In genomic region chrX:64191281-64192010, GRCh38 we compare ENCODE assay signal across 28 cellular contexts. TPM values are rescaled to one million over a fixed set of nuclear protein-coding genes. Genes with fewer than 3 reads are reported as not detected.
"Had no signal": no experiment of that assay in that cellular context is flagged by ENCODE, and none has a peak within 500 bp of the region (broad histone marks: within the 10 kb centered on the region; RNA-seq: fewer than 3 reads in every experiment).

No MANE protein-coding gene starts in this region.

- H3K36me3 ChIP-seq: neural progenitor cell, prostate gland, transverse colon had no signal

- ATAC-seq: effector memory CD8-positive, alpha-beta T cell; left cardiac atrium; lower lobe of right lung; natural killer cell treated with Interleukin-12 subunit alpha and Interleukin-12 subunit beta and Interleukin-15 and Interleukin-18, amount 100 ng/mL, for 72 hours; sciatic nerve; stimulated activated memory B cell treated with anti-CD40 and anti-IgM and Interleukin-4, amounts not matched to agents 10 μg/mL and 1 μg/mL and 100 μg/mL, for 72 hours; stimulated activated naive CD8-positive, alpha-beta T cell treated with anti-CD3 and anti-CD28 coated beads, Interleukin-15, amount 100 ng/mL, for 72 hours had no signal

- H3K4me2 ChIP-seq: neural progenitor cell had no signal

- H3K27me3 ChIP-seq: esophagus squamous epithelium, neural progenitor cell, spleen, transverse colon had no signal

- H2AFZ ChIP-seq: neural progenitor cell, parathyroid adenoma had no signal

- H3K4me3 Mint-ChIP-seq: dendritic cell treated with granulocyte-macrophage colony-stimulating factor and Interleukin-4, amounts not matched to agents 40 ng/mL and 50 ng/mL, for 4 days; effector memory CD8-positive, alpha-beta T cell; immature natural killer cell; memory B cell; natural killer cell treated with Interleukin-12 subunit alpha and Interleukin-12 subunit beta and Interleukin-15 and Interleukin-18, amount 100 ng/mL, for 72 hours; neural progenitor cell; stimulated activated memory B cell treated with anti-CD40 and anti-IgM and Interleukin-4, amounts not matched to agents 10 μg/mL and 1 μg/mL and 100 μg/mL, for 72 hours; stimulated activated naive CD8-positive, alpha-beta T cell treated with anti-CD3 and anti-CD28 coated beads, Interleukin-15, amount 100 ng/mL, for 72 hours had no signal

- H3K9me3 ChIP-seq: esophagus squamous epithelium, left ventricle myocardium inferior, lower lobe of right lung, prostate gland, spleen, thoracic aorta, transverse colon had no signal

- H3K27ac ChIP-seq: esophagus squamous epithelium, lower lobe of right lung, neural progenitor cell, parathyroid adenoma, prostate gland, spleen, thoracic aorta, transverse colon had no signal

- H3K27me3 Mint-ChIP-seq: dendritic cell treated with granulocyte-macrophage colony-stimulating factor and Interleukin-4, amounts not matched to agents 40 ng/mL and 50 ng/mL, for 4 days; effector memory CD8-positive, alpha-beta T cell; memory B cell; natural killer cell treated with Interleukin-12 subunit alpha and Interleukin-12 subunit beta and Interleukin-15 and Interleukin-18, amount 100 ng/mL, for 72 hours; stimulated activated memory B cell treated with anti-CD40 and anti-IgM and Interleukin-4, amounts not matched to agents 10 μg/mL and 1 μg/mL and 100 μg/mL, for 72 hours; stimulated activated naive CD8-positive, alpha-beta T cell treated with anti-CD3 and anti-CD28 coated beads, Interleukin-15, amount 100 ng/mL, for 72 hours had no signal

- FAIRE-seq: kidney had no signal

- H3K9ac ChIP-seq: neural progenitor cell, parathyroid adenoma had no signal

- H3K4me1 ChIP-seq: esophagus squamous epithelium, lower lobe of right lung, neural progenitor cell, parathyroid adenoma, prostate gland, spleen, transverse colon had no signal

- H3K4me1 Mint-ChIP-seq: immature natural killer cell; neural progenitor cell; stimulated activated memory B cell treated with anti-CD40 and anti-IgM and Interleukin-4, amounts not matched to agents 10 μg/mL and 1 μg/mL and 100 μg/mL, for 72 hours; stimulated activated naive CD8-positive, alpha-beta T cell treated with anti-CD3 and anti-CD28 coated beads, Interleukin-15, amount 100 ng/mL, for 72 hours had no signal

- H3K9me3 Mint-ChIP-seq: dendritic cell treated with granulocyte-macrophage colony-stimulating factor and Interleukin-4, amounts not matched to agents 40 ng/mL and 50 ng/mL, for 4 days; effector memory CD8-positive, alpha-beta T cell; immature natural killer cell; memory B cell; natural killer cell treated with Interleukin-12 subunit alpha and Interleukin-12 subunit beta and Interleukin-15 and Interleukin-18, amount 100 ng/mL, for 72 hours; stimulated activated memory B cell treated with anti-CD40 and anti-IgM and Interleukin-4, amounts not matched to agents 10 μg/mL and 1 μg/mL and 100 μg/mL, for 72 hours; stimulated activated naive CD8-positive, alpha-beta T cell treated with anti-CD3 and anti-CD28 coated beads, Interleukin-15, amount 100 ng/mL, for 72 hours had no signal

- H3K79me2 ChIP-seq: parathyroid adenoma had no signal

- H3K4me3 ChIP-seq: esophagus squamous epithelium, left ventricle myocardium inferior, lower lobe of right lung, neural progenitor cell, prostate gland, spleen, thoracic aorta, transverse colon had no signal

- DNase-seq: effector memory CD8-positive, alpha-beta T cell; esophagus squamous epithelium; foreskin fibroblast; immature natural killer cell; kidney; left cardiac atrium; left ventricle myocardium inferior; lower lobe of right lung; midbrain; nucleus accumbens; spleen; stimulated activated CD4-positive, alpha-beta T cell treated with anti-CD3 and anti-CD28 coated beads, Interleukin-15, amount 100 ng/mL, for 24 hours; stimulated activated CD4-positive, alpha-beta T cell treated with anti-CD3 and anti-CD28 coated beads, Interleukin-1b, Interleukin-23, amount 100 ng/mL, for 48 hours; stimulated activated CD4-positive, alpha-beta T cell treated with anti-CD3 and anti-CD28 coated beads, Interleukin-4, amount 100 ng/mL, for 24 hours; stimulated activated naive CD8-positive, alpha-beta T cell treated with anti-CD3 and anti-CD28 coated beads, Interleukin-15, amount 100 ng/mL, for 72 hours; transverse colon had no signal

- H3K27ac Mint-ChIP-seq: dendritic cell treated with granulocyte-macrophage colony-stimulating factor and Interleukin-4, amounts not matched to agents 40 ng/mL and 50 ng/mL, for 4 days; effector memory CD8-positive, alpha-beta T cell; immature natural killer cell; memory B cell; natural killer cell treated with Interleukin-12 subunit alpha and Interleukin-12 subunit beta and Interleukin-15 and Interleukin-18, amount 100 ng/mL, for 72 hours; neural progenitor cell; stimulated activated memory B cell treated with anti-CD40 and anti-IgM and Interleukin-4, amounts not matched to agents 10 μg/mL and 1 μg/mL and 100 μg/mL, for 72 hours; stimulated activated naive CD8-positive, alpha-beta T cell treated with anti-CD3 and anti-CD28 coated beads, Interleukin-15, amount 100 ng/mL, for 72 hours had no signal

RNA-seq across cellular contexts. Expression of gene ASB12, which starts 39.0 kb away (rescaled TPM):
- total RNA-seq: epithelial cell of proximal tubule; kidney; lower lobe of right lung; natural killer cell treated with Interleukin-12 subunit alpha and Interleukin-12 subunit beta and Interleukin-15 and Interleukin-18, amount 100 ng/mL, for 72 hours; prostate gland; renal cortical epithelial cell; sciatic nerve; subcutaneous adipose tissue; thoracic aorta had no signal
